14 cellular contexts compared by ENCODE assay signal in the genomic region with DNA sequence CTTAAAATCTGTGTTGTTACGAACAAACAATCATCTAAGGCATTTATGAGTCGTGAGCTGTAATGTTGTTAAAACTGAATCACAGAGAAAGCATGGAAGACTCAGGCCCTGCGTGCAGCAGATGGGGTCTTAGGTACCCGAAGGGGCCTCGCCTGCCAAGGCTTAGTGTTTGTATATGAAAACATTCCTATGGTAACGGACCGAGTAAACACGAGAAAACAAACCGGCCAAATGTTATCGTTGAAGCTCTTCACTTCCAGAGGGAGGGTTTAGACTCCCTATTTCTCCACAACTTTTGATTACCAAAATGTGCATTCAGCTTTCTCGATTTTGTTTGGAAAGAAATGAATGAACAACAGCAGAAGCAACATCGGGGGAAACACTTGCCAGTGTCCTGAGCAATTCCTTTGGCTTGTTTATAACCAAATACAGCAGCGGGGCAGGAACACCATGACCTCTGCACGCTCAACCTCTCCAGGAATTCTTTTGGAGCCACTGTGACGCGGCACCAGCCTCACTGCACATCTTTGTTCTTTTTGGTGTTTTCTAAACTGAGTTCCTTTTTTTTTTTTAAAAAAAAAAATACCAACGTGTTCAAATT.
DNase-seq lines count a peak whose midpoint lies in the region; ATAC-seq and TF ChIP-seq lines count a peak whose summit lies in the region.
"Had no signal": no experiment of that assay in that cellular context is flagged by ENCODE, and none has a peak within 500 bp of the region (broad histone marks: within the 10 kb centered on the region; RNA-seq: fewer than 3 reads in every experiment).

No MANE protein-coding gene starts in this region.

- 52% methylated on average over 17 of the region's 17 CpGs for WGBS in hepatocyte (ENCODE audit: low lambda C conversion rate, missing lambda C conversion rate)
- WGBS in prostate gland: 31% methylated on average over 17 of the region's 17 CpGs

- no peak for TF ChIP-seq POLR2A in prostate gland (IDR thresholded peaks at IDR 0.05)

- H3K4me1 ChIP-seq in hepatocyte (ENCODE audit: insufficient read depth) (peaks cover 13% of the 10 kb centered on the region), prostate gland (replicated peaks) (no peaks in the 10 kb centered on the region)
- H3K4me1 ChIP-seq: parathyroid adenoma had no signal

- H3K9me2 ChIP-seq in hepatocyte (replicated peaks; ENCODE audit: insufficient read depth): no peaks in the 10 kb centered on the region

- DNase-seq in EH (ENCODE audit: low read depth): peak; percentile 93
- peak; percentile 51 for DNase-seq in hepatocyte (ENCODE audit: low spot score)
- DNase-seq in prostate gland (ENCODE audit: low spot score): no peak
- no peak for DNase-seq in D341Med (ENCODE audit: low spot score)
- no peak for DNase-seq in NCI-H1694 (lab: John Stamatoyannopoulos, UW)
- DNase-seq in SW480 (ENCODE audit: low spot score): no peak
- DNase-seq: caudate nucleus, HFFc6, NCI-H2171 treated with DMSO at 0.1 percent for 48 hours had no signal

- H3K4me3 ChIP-seq in WI38 (ENCODE audit: low read depth, low read length) (peak overlapping the region; percentile 33), hepatocyte (no peak overlapping the region), prostate gland (no peak overlapping the region)
- H3K4me3 ChIP-seq: BLaER1 treated with 17β-estradiol and CSF1 and Interleukin-3, amounts not matched to agents 10 nM and 100 nM had no signal

- no peaks in the 10 kb centered on the region for H4K20me1 ChIP-seq in hepatocyte (ENCODE audit: insufficient read depth, poor library complexity, severe bottlenecking)
- H4K20me1 ChIP-seq: BLaER1 treated with 17β-estradiol and CSF1 and Interleukin-3, amounts not matched to agents 10 nM and 100 nM had no signal

- H3K9me3 ChIP-seq in hepatocyte (ENCODE audit: low read depth): no peaks in the 10 kb centered on the region
- no peaks in the 10 kb centered on the region for H3K9me3 ChIP-seq in prostate gland

- H3K27ac ChIP-seq in hepatocyte (peak overlapping the region; percentile 37), prostate gland (peak overlapping the region; percentile 16 to 24)
- H3K27ac ChIP-seq: BLaER1 treated with 17β-estradiol and CSF1 and Interleukin-3, amounts not matched to agents 10 nM and 100 nM; parathyroid adenoma; RWPE1 had no signal

- H3K27me3 ChIP-seq in hepatocyte (no peaks in the 10 kb centered on the region), prostate gland (replicated peaks; ENCODE audit: insufficient read depth) (no peaks in the 10 kb centered on the region)
- H3K27me3 ChIP-seq: BLaER1 treated with 17β-estradiol and CSF1 and Interleukin-3, amounts not matched to agents 10 nM and 100 nM had no signal

- no peak overlapping the region for H3K4me2 ChIP-seq in hepatocyte
- H3K4me2 ChIP-seq: BLaER1 treated with 17β-estradiol and CSF1 and Interleukin-3, amounts not matched to agents 10 nM and 100 nM had no signal

- H3K36me3 ChIP-seq in hepatocyte (replicated peaks; ENCODE audit: insufficient read depth, low read depth) (no peaks in the 10 kb centered on the region), prostate gland (no peaks in the 10 kb centered on the region)
- H3K36me3 ChIP-seq: BLaER1 treated with 17β-estradiol and CSF1 and Interleukin-3, amounts not matched to agents 10 nM and 100 nM had no signal

- H3K79me2 ChIP-seq in hepatocyte: no peaks in the 10 kb centered on the region
- H3K79me2 ChIP-seq: parathyroid adenoma had no signal

- intact Hi-C loops in prostate gland (cut with DNase I): no loop called here

- ATAC-seq in GM18873 (IDR thresholded peaks at IDR 0.05; ENCODE audit: low FRiP score, unreplicated experiment): no peak

- TF ChIP-seq CTCF in WI38 (IDR thresholded peaks at IDR 0.05; ENCODE audit: low read depth, low read length) (no peak), hepatocyte (IDR thresholded peaks at IDR 0.05; ENCODE audit: poor library complexity) (no peak), prostate gland (IDR thresholded peaks at IDR 0.05) (no peak)

- H2AFZ ChIP-seq in hepatocyte: no peak overlapping the region
- H2AFZ ChIP-seq: parathyroid adenoma had no signal

Comparison
In these comparisons a context has a peak if more than half of its experiments do, and no peak if none do; other contexts are left out.
1. DNase-seq: peak in EH (single experiment) and hepatocyte (single experiment); none in prostate gland (single experiment), D341Med (single experiment), NCI-H1694 (single experiment) and SW480 (single experiment).